In the genomic region with DNA sequence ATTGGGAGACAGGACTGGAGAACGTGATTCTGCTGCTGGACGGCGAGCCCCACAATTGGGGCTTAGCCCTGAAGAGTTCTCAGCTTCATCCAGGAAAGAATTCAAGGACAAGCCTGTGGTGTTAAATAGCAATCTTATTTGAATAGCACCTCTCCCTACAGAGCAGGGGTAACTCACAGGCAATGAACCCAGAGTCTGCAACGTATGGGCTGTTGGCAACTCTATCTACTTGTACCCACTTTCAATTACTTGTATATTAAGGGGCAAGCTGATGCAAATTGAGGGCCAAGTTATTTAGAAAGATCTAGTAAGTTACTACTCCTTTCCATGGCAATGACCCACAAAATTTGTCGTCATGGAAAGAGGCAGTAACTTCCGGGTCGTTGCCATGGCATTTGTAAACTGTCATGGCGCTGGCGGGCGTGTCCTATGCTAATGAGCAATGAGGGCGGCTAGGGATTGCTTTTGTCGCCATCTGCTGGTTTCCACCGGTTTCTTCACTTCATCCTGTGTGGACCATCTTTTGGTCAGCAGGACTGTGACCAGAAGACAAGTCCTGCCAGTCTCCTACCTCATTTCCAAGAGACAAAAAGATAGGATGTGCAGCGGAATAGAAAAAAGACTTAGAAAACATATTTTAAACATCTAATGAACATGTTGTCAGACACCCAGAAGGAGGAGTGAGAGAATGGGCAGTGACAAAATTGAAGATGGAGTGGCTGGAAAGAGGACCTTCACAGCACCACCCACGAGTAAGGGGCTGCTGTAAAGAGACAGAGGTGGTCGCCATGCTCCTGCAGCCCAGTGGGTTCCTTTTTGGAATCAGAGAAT, we compare ENCODE assay signal across 1 cellular context.
TF ChIP-seq lines count a peak whose summit lies in the region.

No MANE protein-coding gene starts in this region.

TF ChIP-seq in SK-N-SH, 30 proteins besides CTCF, POLR2A, EP300 and RAD21 (continued from another document):
- 0 out of 2 replicates have a peak, but pooled peaks have one; percentile 19 for TF ChIP-seq TAF1 (IDR thresholded peaks at IDR 0.05; ENCODE audit: borderline replicate concordance, low read depth, low read length)
- TF ChIP-seq SIN3A (IDR thresholded peaks at IDR 0.05; ENCODE audit: borderline replicate concordance, low read depth, low read length), result no peak
- TF ChIP-seq ELF1 (IDR thresholded peaks at IDR 0.05), result peak; percentile 53
- TF ChIP-seq CHD2 (IDR thresholded peaks at IDR 0.05; ENCODE audit: low read length, partially characterized antibody), result peak; percentile 92
- no peak for TF ChIP-seq TCF12 (IDR thresholded peaks at IDR 0.05)
- no peak for TF ChIP-seq FOXJ3 (CRISPR knock-in tag; IDR thresholded peaks at IDR 0.05)
